8 cellular contexts compared by ENCODE assay signal in genomic region chr18:3710712-3711269, GRCh38.
A peak's percentile ranks its signal among the peaks of the same experiment; 100 is the strongest.
DNase-seq lines count a peak whose midpoint lies in the region; ATAC-seq and TF ChIP-seq lines count a peak whose summit lies in the region.

No MANE protein-coding gene starts in this region.

- H3K4me3 ChIP-seq in upper lobe of right lung = no peak overlapping the region

- peak; percentile 97 for ATAC-seq in left colon
- peak; percentile 91 for ATAC-seq in upper lobe of right lung
- ATAC-seq in GM19023 (IDR thresholded peaks at IDR 0.05; ENCODE audit: unreplicated experiment) = no peak
- no peak for ATAC-seq in HG02973 (IDR thresholded peaks at IDR 0.05; ENCODE audit: unreplicated experiment)

- DNase-seq in NCI-H1417 (lab: John Stamatoyannopoulos, UW) (peak in 2 of 3 experiments; percentile 6 to 23), NCI-H1417 treated with DMSO at 0.1 percent for 48 hours (lab: John Stamatoyannopoulos, UW) (no peak), left colon (peak; percentile 85 to 88), upper lobe of right lung (peak; percentile 77), cortex of kidney (lab: John Stamatoyannopoulos, UW) (no peak)

- intact Hi-C loops in left colon (cut with DNase I, micrococcal nuclease) = no loop called here
- intact Hi-C loops in upper lobe of right lung (cut with DNase I) = no loop called here

- no peak for TF ChIP-seq CTCF in upper lobe of right lung (IDR thresholded peaks at IDR 0.05)

- H3K27ac ChIP-seq in angular gyrus (ENCODE audit: low read depth, low read length) (peak overlapping the region; percentile 78), upper lobe of right lung (peak overlapping the region; percentile 24)

- H3K36me3 ChIP-seq in upper lobe of right lung = no peaks in the 10 kb centered on the region

- H3K27me3 ChIP-seq in upper lobe of right lung = no peaks in the 10 kb centered on the region

- no peaks in the 10 kb centered on the region for H3K9me3 ChIP-seq in upper lobe of right lung

- H3K4me1 ChIP-seq in upper lobe of right lung = peaks cover 12% of the 10 kb centered on the region

Comparison
In these comparisons a context has a peak if more than half of its experiments do, and no peak if none do; other contexts are left out.
1. DNase-seq: peak in NCI-H1417 (2 of 3), left colon (2 of 2) and upper lobe of right lung (single experiment); none in NCI-H1417 treated with DMSO at 0.1 percent for 48 hours (single experiment) and cortex of kidney (single experiment).
2. ATAC-seq: peak in left colon (single experiment) and upper lobe of right lung (single experiment); none in GM19023 (single experiment) and HG02973 (single experiment).